Comparison of ENCODE assay signal across 11 cellular contexts in genomic region chr9:13939129-13939528, GRCh38.
DNase-seq lines count a peak whose midpoint lies in the region; ATAC-seq and TF ChIP-seq lines count a peak whose summit lies in the region.
"Had no signal": no experiment of that assay in that cellular context is flagged by ENCODE, and none has a peak within 500 bp of the region (broad histone marks: within the 10 kb centered on the region; RNA-seq: fewer than 3 reads in every experiment).

No MANE protein-coding gene starts in this region.

- TF ChIP-seq POLR2A in breast epithelium (IDR thresholded peaks at IDR 0.05) (no peak), esophagus squamous epithelium (IDR thresholded peaks at IDR 0.05) (no peak)

- no peaks in the 10 kb centered on the region for H3K27me3 ChIP-seq in breast epithelium
- no peaks in the 10 kb centered on the region for H3K27me3 ChIP-seq in upper lobe of right lung
- H3K27me3 ChIP-seq in esophagus squamous epithelium = no peaks in the 10 kb centered on the region

- DNase-seq in Right ventricle myocardium inferior (ENCODE audit: missing footprints) (no peak), cardiac septum (ENCODE audit: low spot score) (no peak), breast epithelium (ENCODE audit: low spot score in 2 of 2) (no peak), hepatic stellate cell (ENCODE audit: low spot score) (peak; percentile 5), upper lobe of right lung (no peak), esophagus squamous epithelium (lab: John Stamatoyannopoulos, UW) (no peak), SIG-M5 (lab: John Stamatoyannopoulos, UW) (no peak)
- DNase-seq: retina, T-cell had no signal

- no peak overlapping the region for H3K4me3 ChIP-seq in breast epithelium
- no peak overlapping the region for H3K4me3 ChIP-seq in upper lobe of right lung
- no peak overlapping the region for H3K4me3 ChIP-seq in esophagus squamous epithelium
- H3K4me3 ChIP-seq: A549 had no signal

- no peaks in the 10 kb centered on the region for H3K36me3 ChIP-seq in breast epithelium
- no peaks in the 10 kb centered on the region for H3K36me3 ChIP-seq in upper lobe of right lung
- no peaks in the 10 kb centered on the region for H3K36me3 ChIP-seq in esophagus squamous epithelium

- 7 to 27% methylated on average over 1 of the region's 1 CpG for WGBS in esophagus squamous epithelium, 2 donors

- H3K27ac ChIP-seq in breast epithelium (peak overlapping the region; percentile 34 to 60), upper lobe of right lung (no peak overlapping the region), esophagus squamous epithelium (peak overlapping the region in 2 of 4 donors; percentile 6 to 30)
- H3K27ac ChIP-seq: A549 had no signal

- ATAC-seq in Right ventricle myocardium inferior (peak; percentile 85), upper lobe of right lung (peak; percentile 39), HG02884 (IDR thresholded peaks at IDR 0.05; ENCODE audit: unreplicated experiment) (no peak)
- ATAC-seq: A549, T-cell had no signal

- H3K9me3 ChIP-seq in breast epithelium = no peaks in the 10 kb centered on the region
- no peaks in the 10 kb centered on the region for H3K9me3 ChIP-seq in upper lobe of right lung
- no peaks in the 10 kb centered on the region for H3K9me3 ChIP-seq in esophagus squamous epithelium
- H3K9me3 ChIP-seq: A549 had no signal

- TF ChIP-seq CTCF in breast epithelium (IDR thresholded peaks at IDR 0.05) = no peak
- no peak for TF ChIP-seq CTCF in upper lobe of right lung (IDR thresholded peaks at IDR 0.05)
- TF ChIP-seq CTCF in esophagus squamous epithelium (IDR thresholded peaks at IDR 0.05) = no peak

- H3K4me1 ChIP-seq in breast epithelium (peaks cover 0 to 7% of the 10 kb centered on the region in 2 donors), upper lobe of right lung (no peaks in the 10 kb centered on the region), esophagus squamous epithelium (peaks cover 0 to 6% (median 0%) of the 10 kb centered on the region in 3 donors)

- intact Hi-C loops in Right ventricle myocardium inferior (cut with DNase I) (loop anchor here (10.0 kb wide), 1 partner anchor 494 kb away; no protein-coding TSS in a partner anchor), cardiac septum (cut with DNase I) (no loop called here), breast epithelium (cut with DNase I; ENCODE audit: low total_unique reads) (no loop called here), upper lobe of right lung (cut with DNase I) (no loop called here), esophagus squamous epithelium (cut with DNase I) (no loop called here)
